Comparison of ENCODE assay signal across 8 cellular contexts in the genomic region with DNA sequence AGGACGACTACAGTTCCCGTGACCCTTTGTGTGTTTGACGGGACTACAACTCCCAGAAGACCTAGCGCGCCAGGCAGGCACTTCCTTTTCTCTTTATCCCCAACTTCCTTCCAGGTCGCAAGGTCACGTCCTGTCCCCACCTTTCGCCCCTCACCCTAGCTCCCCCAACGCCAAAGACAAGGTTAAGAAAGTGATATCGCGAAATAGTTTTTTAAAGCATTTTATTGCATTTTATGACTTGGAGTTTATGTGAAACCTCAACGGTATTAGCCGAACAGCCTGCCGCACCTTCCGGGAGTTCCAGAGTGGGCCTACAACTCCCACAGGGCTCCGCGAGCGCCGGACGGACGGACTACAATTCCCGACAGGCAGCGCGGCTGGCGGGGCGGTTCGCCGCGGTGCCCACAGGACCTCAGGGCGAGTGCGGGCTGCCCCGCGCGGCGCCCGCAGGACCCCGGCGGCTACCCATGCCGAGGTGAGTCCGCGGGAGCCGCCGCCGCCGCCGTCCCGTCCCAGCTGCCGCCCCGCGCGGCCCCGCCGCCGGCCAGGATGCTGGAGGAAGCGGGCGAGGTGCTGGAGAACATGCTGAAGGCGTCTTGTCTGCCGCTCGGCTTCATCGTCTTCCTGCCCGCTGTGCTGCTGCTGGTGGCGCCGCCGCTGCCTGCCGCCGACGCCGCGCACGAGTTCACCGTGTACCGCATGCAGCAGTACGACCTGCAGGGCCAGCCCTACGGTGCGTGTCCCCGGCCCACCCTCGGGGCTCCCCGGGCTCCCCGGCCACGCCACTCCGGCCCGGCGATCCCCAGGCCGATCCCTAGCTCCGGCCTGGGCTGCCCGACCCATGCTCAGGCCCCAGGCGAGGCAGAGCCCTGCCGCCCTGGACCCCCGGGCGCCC.
DNase-seq lines count a peak whose midpoint lies in the region; ATAC-seq and FAIRE-seq lines count a peak whose summit lies in the region.

A gene with protein sequence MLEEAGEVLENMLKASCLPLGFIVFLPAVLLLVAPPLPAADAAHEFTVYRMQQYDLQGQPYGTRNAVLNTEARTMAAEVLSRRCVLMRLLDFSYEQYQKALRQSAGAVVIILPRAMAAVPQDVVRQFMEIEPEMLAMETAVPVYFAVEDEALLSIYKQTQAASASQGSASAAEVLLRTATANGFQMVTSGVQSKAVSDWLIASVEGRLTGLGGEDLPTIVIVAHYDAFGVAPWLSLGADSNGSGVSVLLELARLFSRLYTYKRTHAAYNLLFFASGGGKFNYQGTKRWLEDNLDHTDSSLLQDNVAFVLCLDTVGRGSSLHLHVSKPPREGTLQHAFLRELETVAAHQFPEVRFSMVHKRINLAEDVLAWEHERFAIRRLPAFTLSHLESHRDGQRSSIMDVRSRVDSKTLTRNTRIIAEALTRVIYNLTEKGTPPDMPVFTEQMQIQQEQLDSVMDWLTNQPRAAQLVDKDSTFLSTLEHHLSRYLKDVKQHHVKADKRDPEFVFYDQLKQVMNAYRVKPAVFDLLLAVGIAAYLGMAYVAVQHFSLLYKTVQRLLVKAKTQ (plus strand): TSS at position 449 of the 895 bp plus-strand sequence. CDS start 101 bp downstream, at position 550.

- peak; percentile 64 for ATAC-seq in HG03460 (IDR thresholded peaks at IDR 0.05; ENCODE audit: unreplicated experiment)

- FAIRE-seq in colon (lab: Jason Lieb, UNC): peak; percentile 80

- DNase-seq in AML-193 (lab: John Stamatoyannopoulos, UW) (peak; percentile 88 to 93), GM19240 (ENCODE audit: insufficient read length, low spot score) (peak; percentile 71), NCI-H526 (lab: John Stamatoyannopoulos, UW) (peak; percentile 84 to 89), kidney tubule cell (ENCODE audit: low spot score) (peak; percentile 94)
- peak; percentile 96 for DNase-seq in activated CD4-positive, alpha-beta T cell treated with anti-CD3 and anti-CD28 coated beads for 48 hours
- peak; percentile 89 to 92 (median 91) for DNase-seq in stimulated activated CD4-positive, alpha-beta T cell treated with anti-CD3 and anti-CD28 coated beads, Interleukin-1b, Interleukin-23, amount 100 ng/mL, for 24 hours (ENCODE audit: low read depth in 4 of 4, low spot score in 1 of 4)

Comparison
In these comparisons a context has a peak if more than half of its experiments do, and no peak if none do; other contexts are left out.
1. Peak in every context shown above with its lines: DNase-seq and ATAC-seq.